Comparison of ENCODE assay signal across 8 cellular contexts in genomic region chr11:100719809-100720221, GRCh38. TPM values are rescaled to one million over a fixed set of nuclear protein-coding genes. Genes with fewer than 3 reads are reported as not detected.
DNase-seq lines count a peak whose midpoint lies in the region; ATAC-seq and TF ChIP-seq lines count a peak whose summit lies in the region.

No MANE protein-coding gene starts in this region.

- TF ChIP-seq CTCF in GM10248 (IDR thresholded peaks at IDR 0.05; ENCODE audit: control extremely low read depth, extremely low read depth, low read depth, missing control alignments), result no peak

- H3K9ac ChIP-seq in duodenal mucosa (ENCODE audit: low read depth in 1 of 2, low read length in 2 of 2), result no peak overlapping the region

- peak; percentile 66 for DNase-seq in COLO829 (ENCODE audit: low spot score)
- peak; percentile 70 for DNase-seq in NCI-H226
- peak; percentile 91 to 95 for DNase-seq in lung microvascular endothelial cell (ENCODE audit: low read depth in 2 of 2)
- DNase-seq in activated effector memory CD4-positive, alpha-beta T cell treated with Interleukin-2 at 50 U/mL for 16 hours, result no peak
- DNase-seq in GM10248 (ENCODE audit: extremely low spot score), result no peak

- H3K36me3 ChIP-seq in duodenal mucosa (ENCODE audit: control insufficient read depth in 1 of 2, insufficient read depth in 2 of 2, low read length in 2 of 2), result no peaks in the 10 kb centered on the region

- H3K27me3 ChIP-seq in duodenal mucosa (ENCODE audit: control insufficient read depth in 1 of 2, insufficient read depth in 2 of 2, low read length in 2 of 2), result no peaks in the 10 kb centered on the region

- no peak overlapping the region for H3K4me3 ChIP-seq in duodenal mucosa (ENCODE audit: low read depth in 1 of 2, low read length in 2 of 2)

- POLR2A ChIA-PET in GM10248 (lab: Yijun Ruan, JAX), result no interaction called here

- H3K4me1 ChIP-seq in duodenal mucosa (ENCODE audit: control insufficient read depth in 1 of 2, insufficient read depth in 2 of 2, low read length in 2 of 2), result peaks cover 4 to 14% of the 10 kb centered on the region in 2 donors

- no peaks in the 10 kb centered on the region for H3K9me3 ChIP-seq in duodenal mucosa (ENCODE audit: control insufficient read depth in 1 of 2, low read length in 2 of 2)

- CTCF ChIA-PET in GM10248 (lab: Yijun Ruan, JAX), result interaction anchor here (1.3 kb wide), 1 partner anchor 13 kb away, joined by 6 read pairs; no protein-coding TSS in a partner anchor

- H3K27ac ChIP-seq in duodenal mucosa (ENCODE audit: low read depth, low read length), result peak overlapping the region; percentile 63

- ATAC-seq in GM19035 (IDR thresholded peaks at IDR 0.05; ENCODE audit: unreplicated experiment) (no peak), HG03095 (IDR thresholded peaks at IDR 0.05; ENCODE audit: unreplicated experiment) (no peak)

RNA-seq across cellular contexts. Expression of gene ARHGAP42, which starts 32.7 kb away (rescaled TPM):
- total RNA-seq in lung microvascular endothelial cell, result 2.4 and 7.1 TPM in 2 replicates

Comparison
In these comparisons a context has a peak if more than half of its experiments do, and no peak if none do; other contexts are left out.
1. DNase-seq: peak in COLO829 (single experiment), NCI-H226 (single experiment) and lung microvascular endothelial cell (2 of 2); none in activated effector memory CD4-positive, alpha-beta T cell treated with Interleukin-2 at 50 U/mL for 16 hours (single experiment) and GM10248 (single experiment).